In genomic region chr6:135044639-135045038, GRCh38 we compare ENCODE assay signal across 1 cellular context.
TF ChIP-seq lines count a peak whose summit lies in the region.

No MANE protein-coding gene starts in this region.

TF ChIP-seq in WTC11, 78 proteins besides CTCF, POLR2A, EP300 and RAD21 (continued from another document):
- TF ChIP-seq, protein P1, sequence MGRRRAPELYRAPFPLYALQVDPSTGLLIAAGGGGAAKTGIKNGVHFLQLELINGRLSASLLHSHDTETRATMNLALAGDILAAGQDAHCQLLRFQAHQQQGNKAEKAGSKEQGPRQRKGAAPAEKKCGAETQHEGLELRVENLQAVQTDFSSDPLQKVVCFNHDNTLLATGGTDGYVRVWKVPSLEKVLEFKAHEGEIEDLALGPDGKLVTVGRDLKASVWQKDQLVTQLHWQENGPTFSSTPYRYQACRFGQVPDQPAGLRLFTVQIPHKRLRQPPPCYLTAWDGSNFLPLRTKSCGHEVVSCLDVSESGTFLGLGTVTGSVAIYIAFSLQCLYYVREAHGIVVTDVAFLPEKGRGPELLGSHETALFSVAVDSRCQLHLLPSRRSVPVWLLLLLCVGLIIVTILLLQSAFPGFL (CRISPR knock-in tag; IDR thresholded peaks at IDR 0.05; ENCODE audit: borderline replicate concordance), result no peak
- TF ChIP-seq MAX (CRISPR knock-in tag; IDR thresholded peaks at IDR 0.05) (no peak), ZNF671 (CRISPR knock-in tag; IDR thresholded peaks at IDR 0.05) (no peak), ZBTB21 (CRISPR knock-in tag; IDR thresholded peaks at IDR 0.05; ENCODE audit: borderline replicate concordance) (no peak), JAZF1 (CRISPR knock-in tag; IDR thresholded peaks at IDR 0.05) (no peak), ZNF416 (CRISPR knock-in tag; IDR thresholded peaks at IDR 0.05) (no peak)
